In the genomic region with DNA sequence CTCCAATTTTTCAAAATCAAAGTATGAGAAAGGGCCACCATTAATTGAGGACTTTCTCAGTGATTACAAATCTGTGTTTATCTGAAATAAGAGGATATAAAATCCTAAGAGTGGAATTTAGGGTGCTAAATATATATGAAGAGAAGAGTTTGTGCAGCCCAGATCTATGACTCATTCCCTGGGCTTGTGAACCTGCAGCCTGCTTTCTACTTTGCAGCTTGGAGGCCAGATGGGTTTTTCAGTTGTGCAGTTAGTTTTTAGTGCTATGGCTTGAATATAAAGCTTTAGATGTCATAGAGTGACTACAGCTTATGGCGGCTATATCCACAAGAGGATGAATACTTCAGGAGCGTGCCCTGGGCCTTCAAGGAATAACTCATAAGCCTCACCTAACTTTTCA, we compare ENCODE assay signal across 23 cellular contexts.
"Had no signal": no experiment of that assay in that cellular context is flagged by ENCODE, and none has a peak within 500 bp of the region (broad histone marks: within the 10 kb centered on the region; RNA-seq: fewer than 3 reads in every experiment).

No MANE protein-coding gene starts in this region.

- H3K27me3 ChIP-seq: adrenal gland, dorsolateral prefrontal cortex, hepatocyte, right lobe of liver, stomach, testis had no signal

- ATAC-seq: activated CD4-positive, alpha-beta T cell treated with anti-CD3 and anti-CD28 coated beads for 36 hours; activated naive CD4-positive, alpha-beta T cell treated with anti-CD3 and anti-CD28 coated beads, Interleukin-2, amount 50 U/mL, for 72 hours; left lobe of liver; psoas muscle; right lobe of liver; WTC11 had no signal

- FAIRE-seq: astrocyte, colon, keratinocyte, small intestine had no signal

- H3K79me2 ChIP-seq: hepatocyte had no signal

- H3K27ac ChIP-seq: adrenal gland, epithelial cell of prostate, hepatocyte, psoas muscle, right lobe of liver, stomach, testis had no signal

- H2AFZ ChIP-seq: hepatocyte had no signal

- H3K36me3 ChIP-seq: adrenal gland, right lobe of liver, stomach had no signal

- H3K4me2 ChIP-seq: hepatocyte had no signal

- H3K4me3 ChIP-seq: adrenal gland, dorsolateral prefrontal cortex, hepatocyte, psoas muscle, right lobe of liver, stomach, testis had no signal

- DNase-seq: activated CD4-positive, alpha-beta T cell treated with anti-CD3 and anti-CD28 coated beads for 36 hours; activated CD4-positive, alpha-beta T cell treated with anti-CD3 and anti-CD28 coated beads, Interleukin-2, amount 50 U/mL, for 48 hours; activated gamma-delta T cell treated with Interleukin-2 at 50 U/mL for 16 hours; adrenal gland; caudate nucleus; foreskin fibroblast; midbrain; psoas muscle; right lobe of liver; small intestine; stimulated activated CD4-positive, alpha-beta T cell treated with anti-CD3 and anti-CD28 coated beads, Interleukin-15, amount 100 ng/mL, for 24 hours; stimulated activated CD4-positive, alpha-beta T cell treated with anti-CD3 and anti-CD28 coated beads, Interleukin-2, amount 100 ng/mL, for 48 hours; stomach; testis had no signal

- H3K4me1 ChIP-seq: adrenal gland, psoas muscle, right lobe of liver, stomach, testis had no signal

- H3K9me3 ChIP-seq: adrenal gland, psoas muscle, right lobe of liver, stomach, testis had no signal
